25 cellular contexts compared by ENCODE assay signal in genomic region chr2:239621611-239622010, GRCh38.
DNase-seq lines count a peak whose midpoint lies in the region; ATAC-seq and TF ChIP-seq lines count a peak whose summit lies in the region.
"Had no signal": no experiment of that assay in that cellular context is flagged by ENCODE, and none has a peak within 500 bp of the region (broad histone marks: within the 10 kb centered on the region; RNA-seq: fewer than 3 reads in every experiment).

No MANE protein-coding gene starts in this region.

- POLR2A ChIA-PET in activated CD4-positive, alpha-beta memory T cell treated with anti-CD3 and anti-CD28 coated beads, Interleukin-2, amount 10 ng/mL, durations not matched to agents 7 days and 5 days (lab: Charles Lee) = interaction anchor here (0.6 to 2.7 kb wide), 2 partner anchors 16 to 370 kb away, joined by 3 to 8 read pairs; no protein-coding TSS in a partner anchor
- POLR2A ChIA-PET in activated CD4-positive, alpha-beta memory T cell treated with anti-CD3 and anti-CD28 coated beads for 36 hours (lab: Charles Lee) = interaction anchor here (0.5 kb wide), 1 partner anchor 17 kb away, joined by 5 read pairs; no protein-coding TSS in a partner anchor

- H3K27ac Mint-ChIP-seq in activated CD4-positive, alpha-beta memory T cell treated with anti-CD3 and anti-CD28 coated beads, Interleukin-2, amount 10 ng/mL, durations not matched to agents 7 days and 5 days = no peak overlapping the region
- H3K27ac Mint-ChIP-seq in activated CD4-positive, alpha-beta memory T cell treated with anti-CD3 and anti-CD28 coated beads for 36 hours = no peak overlapping the region
- no peak overlapping the region for H3K27ac Mint-ChIP-seq in osteocyte (ENCODE audit: unreplicated experiment)
- H3K27ac Mint-ChIP-seq in stimulated activated effector memory CD8-positive, alpha-beta T cell treated with anti-CD3 and anti-CD28 coated beads, Interleukin-12 subunit alpha, Interleukin-12 subunit beta, amount 100 ng/mL, for 72 hours = no peak overlapping the region
- H3K27ac Mint-ChIP-seq: CD14-positive monocyte had no signal

- ATAC-seq in GM18858 (IDR thresholded peaks at IDR 0.05; ENCODE audit: unreplicated experiment) = no peak
- ATAC-seq in GM18505 (IDR thresholded peaks at IDR 0.05; ENCODE audit: unreplicated experiment) = no peak
- no peak for ATAC-seq in stimulated activated effector memory CD8-positive, alpha-beta T cell treated with anti-CD3 and anti-CD28 coated beads, Interleukin-12 subunit alpha, Interleukin-12 subunit beta, amount 100 ng/mL, for 72 hours
- ATAC-seq: Right ventricle myocardium inferior had no signal

- no peak overlapping the region for H3K4me3 Mint-ChIP-seq in activated CD4-positive, alpha-beta memory T cell treated with anti-CD3 and anti-CD28 coated beads, Interleukin-2, amount 10 ng/mL, durations not matched to agents 7 days and 5 days
- H3K4me3 Mint-ChIP-seq in activated CD4-positive, alpha-beta memory T cell treated with anti-CD3 and anti-CD28 coated beads for 36 hours = no peak overlapping the region
- no peak overlapping the region for H3K4me3 Mint-ChIP-seq in osteocyte (ENCODE audit: unreplicated experiment)
- no peak overlapping the region for H3K4me3 Mint-ChIP-seq in stimulated activated effector memory CD8-positive, alpha-beta T cell treated with anti-CD3 and anti-CD28 coated beads, Interleukin-12 subunit alpha, Interleukin-12 subunit beta, amount 100 ng/mL, for 72 hours
- H3K4me3 Mint-ChIP-seq: CD14-positive monocyte had no signal

- TF ChIP-seq POLR2A in vagina (IDR thresholded peaks at IDR 0.05) (no peak), GM18505 (IDR thresholded peaks at IDR 0.05; ENCODE audit: borderline replicate concordance, extremely low read depth, insufficient read depth, insufficient read length) (no peak)

- H3K4me3 ChIP-seq in vagina = no peak overlapping the region
- H3K4me3 ChIP-seq: PC-9, SJSA1 had no signal

- peaks cover under 1% of the 10 kb centered on the region for H3K27me3 Mint-ChIP-seq in activated CD4-positive, alpha-beta memory T cell treated with anti-CD3 and anti-CD28 coated beads, Interleukin-2, amount 10 ng/mL, durations not matched to agents 7 days and 5 days
- H3K27me3 Mint-ChIP-seq in activated CD4-positive, alpha-beta memory T cell treated with anti-CD3 and anti-CD28 coated beads for 36 hours = no peaks in the 10 kb centered on the region
- no peaks in the 10 kb centered on the region for H3K27me3 Mint-ChIP-seq in osteocyte (ENCODE audit: unreplicated experiment)

- H3K9me3 ChIP-seq in vagina = no peaks in the 10 kb centered on the region
- H3K9me3 ChIP-seq: BE2C, SJSA1 had no signal

- peaks cover 4% of the 10 kb centered on the region for H3K9me3 Mint-ChIP-seq in activated CD4-positive, alpha-beta memory T cell treated with anti-CD3 and anti-CD28 coated beads, Interleukin-2, amount 10 ng/mL, durations not matched to agents 7 days and 5 days
- H3K9me3 Mint-ChIP-seq in activated CD4-positive, alpha-beta memory T cell treated with anti-CD3 and anti-CD28 coated beads for 36 hours = peaks cover 9% of the 10 kb centered on the region
- H3K9me3 Mint-ChIP-seq in osteocyte (ENCODE audit: unreplicated experiment) = peaks cover 19% of the 10 kb centered on the region
- H3K9me3 Mint-ChIP-seq in stimulated activated effector memory CD8-positive, alpha-beta T cell treated with anti-CD3 and anti-CD28 coated beads, Interleukin-12 subunit alpha, Interleukin-12 subunit beta, amount 100 ng/mL, for 72 hours = peaks cover 5% of the 10 kb centered on the region

- H3K36me3 Mint-ChIP-seq in activated CD4-positive, alpha-beta memory T cell treated with anti-CD3 and anti-CD28 coated beads, Interleukin-2, amount 10 ng/mL, durations not matched to agents 7 days and 5 days (ENCODE audit: low read depth) = peaks cover 12% of the 10 kb centered on the region
- H3K36me3 Mint-ChIP-seq in activated CD4-positive, alpha-beta memory T cell treated with anti-CD3 and anti-CD28 coated beads for 36 hours = peaks cover 3% of the 10 kb centered on the region
- no peaks in the 10 kb centered on the region for H3K36me3 Mint-ChIP-seq in osteocyte (ENCODE audit: unreplicated experiment)
- no peaks in the 10 kb centered on the region for H3K36me3 Mint-ChIP-seq in stimulated activated effector memory CD8-positive, alpha-beta T cell treated with anti-CD3 and anti-CD28 coated beads, Interleukin-12 subunit alpha, Interleukin-12 subunit beta, amount 100 ng/mL, for 72 hours
- H3K36me3 Mint-ChIP-seq: CD14-positive monocyte had no signal

- TF ChIP-seq CTCF in osteocyte (IDR thresholded peaks at IDR 0.05) = no peak
- no peak for TF ChIP-seq CTCF in vagina (IDR thresholded peaks at IDR 0.05)

- H3K4me1 ChIP-seq in vagina = peaks cover 13% of the 10 kb centered on the region
- H3K4me1 ChIP-seq: BE2C, SJSA1 had no signal

- H3K27me3 ChIP-seq in vagina = no peaks in the 10 kb centered on the region
- H3K27me3 ChIP-seq: BE2C had no signal

- CTCF ChIA-PET in activated CD4-positive, alpha-beta memory T cell treated with anti-CD3 and anti-CD28 coated beads, Interleukin-2, amount 10 ng/mL, durations not matched to agents 7 days and 5 days (lab: Charles Lee) = no interaction called here
- CTCF ChIA-PET in activated CD4-positive, alpha-beta memory T cell treated with anti-CD3 and anti-CD28 coated beads for 36 hours (lab: Charles Lee) = no interaction called here

- peak; percentile 10 for DNase-seq in activated CD4-positive, alpha-beta memory T cell treated with anti-CD3 and anti-CD28 coated beads, Interleukin-2, amount 10 ng/mL, durations not matched to agents 7 days and 5 days
- no peak for DNase-seq in activated CD4-positive, alpha-beta memory T cell treated with anti-CD3 and anti-CD28 coated beads for 36 hours
- DNase-seq in activated CD8-positive, alpha-beta memory T cell treated with anti-CD3 and anti-CD28 coated beads, Interleukin-2, amount 50 U/mL, for 48 hours = peak; percentile 30
- DNase-seq in osteocyte (ENCODE audit: extremely low spot score, unreplicated experiment) = peak; percentile 82
- peak; percentile 64 to 90 for DNase-seq in vagina (ENCODE audit: extremely low spot score in 2 of 2)
- no peak for DNase-seq in stimulated activated effector memory CD8-positive, alpha-beta T cell treated with anti-CD3 and anti-CD28 coated beads, Interleukin-12 subunit alpha, Interleukin-12 subunit beta, amount 100 ng/mL, for 72 hours (ENCODE audit: low spot score in 2 of 2)
- DNase-seq: 8988T, ACHN, BE2C, Calu3, DMS153, GOT3, HCEC 1CT, IMR-90, KG1, MM.1S, NCI-H2029 treated with DMSO at 0.1 percent for 48 hours, NCI-H446 treated with DMSO at 0.1 percent for 48 hours, NCI-H526 treated with DMSO at 0.1 percent for 48 hours, PC-9 had no signal

- intact Hi-C loops in activated CD4-positive, alpha-beta memory T cell treated with anti-CD3 and anti-CD28 coated beads for 36 hours (cut with micrococcal nuclease) = loop anchor here (10.0 kb wide), 1 partner anchor 337 kb away; no protein-coding TSS in a partner anchor
- intact Hi-C loops in vagina (cut with DNase I) = no loop called here

- peaks cover 50% of the 10 kb centered on the region for H3K4me1 Mint-ChIP-seq in activated CD4-positive, alpha-beta memory T cell treated with anti-CD3 and anti-CD28 coated beads, Interleukin-2, amount 10 ng/mL, durations not matched to agents 7 days and 5 days
- H3K4me1 Mint-ChIP-seq in activated CD4-positive, alpha-beta memory T cell treated with anti-CD3 and anti-CD28 coated beads for 36 hours (ENCODE audit: low read depth) = peaks cover 51% of the 10 kb centered on the region
- no peaks in the 10 kb centered on the region for H3K4me1 Mint-ChIP-seq in osteocyte (ENCODE audit: unreplicated experiment)
- peaks cover 42% of the 10 kb centered on the region for H3K4me1 Mint-ChIP-seq in stimulated activated effector memory CD8-positive, alpha-beta T cell treated with anti-CD3 and anti-CD28 coated beads, Interleukin-12 subunit alpha, Interleukin-12 subunit beta, amount 100 ng/mL, for 72 hours

- H3K27ac ChIP-seq in vagina = no peak overlapping the region
- H3K27ac ChIP-seq: PC-9, SJSA1 had no signal

- H3K36me3 ChIP-seq in vagina = no peaks in the 10 kb centered on the region
- H3K36me3 ChIP-seq: BE2C, SJSA1 had no signal

Comparison
In these comparisons a context has a peak if more than half of its experiments do, and no peak if none do; other contexts are left out.
1. DNase-seq: peak in activated CD4-positive, alpha-beta memory T cell treated with anti-CD3 and anti-CD28 coated beads, Interleukin-2, amount 10 ng/mL, durations not matched to agents 7 days and 5 days (single experiment), activated CD8-positive, alpha-beta memory T cell treated with anti-CD3 and anti-CD28 coated beads, Interleukin-2, amount 50 U/mL, for 48 hours (single experiment), osteocyte (single experiment) and vagina (2 of 2); none in activated CD4-positive, alpha-beta memory T cell treated with anti-CD3 and anti-CD28 coated beads for 36 hours (single experiment) and stimulated activated effector memory CD8-positive, alpha-beta T cell treated with anti-CD3 and anti-CD28 coated beads, Interleukin-12 subunit alpha, Interleukin-12 subunit beta, amount 100 ng/mL, for 72 hours (0 of 2).